In genomic region chr3:184732133-184732532, GRCh38 we compare ENCODE assay signal across 1 cellular context.
TF ChIP-seq lines count a peak whose summit lies in the region.

No MANE protein-coding gene starts in this region.

TF ChIP-seq in IMR-90, 13 proteins besides CTCF, POLR2A, EP300 and RAD21 (continued from another document):
- no peak for TF ChIP-seq RFX5 (IDR thresholded peaks at IDR 0.05; ENCODE audit: low read depth, low read length)
